In the genomic region with DNA sequence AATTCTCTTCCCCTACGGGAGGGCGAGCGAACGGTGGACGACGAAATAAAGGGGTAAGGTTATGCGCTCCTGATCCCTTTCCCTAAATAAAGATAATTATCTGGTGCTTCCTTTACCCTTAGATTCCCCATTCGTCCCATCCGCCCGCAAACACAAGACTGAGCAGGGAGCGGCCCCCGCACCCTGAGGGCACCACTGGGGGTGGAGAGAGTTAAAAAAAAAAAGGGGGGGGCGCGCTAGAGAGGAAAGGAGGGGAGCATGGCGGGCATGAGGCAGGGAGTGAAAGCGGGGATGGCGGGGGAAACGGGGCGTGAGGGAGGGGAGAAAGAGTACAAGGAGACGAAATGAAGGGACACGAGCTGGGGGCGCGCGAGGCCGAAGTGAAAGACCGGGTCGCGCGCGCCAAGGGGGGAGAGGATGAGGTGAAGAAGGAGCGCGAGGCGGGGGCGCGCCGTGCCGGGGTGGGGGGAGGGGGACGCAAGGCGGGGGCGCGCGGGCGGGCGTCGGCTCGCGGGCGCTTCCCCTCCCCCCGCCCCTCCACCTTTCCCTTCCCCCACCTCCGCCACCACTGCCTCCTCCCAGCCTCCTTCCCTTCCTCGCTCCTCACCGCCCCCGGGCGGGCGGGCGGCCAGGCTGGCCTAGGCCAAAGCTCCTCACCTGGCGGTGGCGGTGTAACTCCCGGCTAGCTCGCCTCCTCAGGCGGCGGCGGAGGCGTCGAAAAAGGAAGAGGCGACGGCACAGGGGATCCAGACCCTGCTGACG, we compare ENCODE assay signal across 8 cellular contexts. TPM values are rescaled to one million over a fixed set of nuclear protein-coding genes. Genes with fewer than 3 reads are reported as not detected.
DNase-seq lines count a peak whose midpoint lies in the region; ATAC-seq lines count a peak whose summit lies in the region.

No MANE protein-coding gene starts in this region.

- peak; percentile 19 for ATAC-seq in GM19328 (IDR thresholded peaks at IDR 0.05; ENCODE audit: unreplicated experiment)
- ATAC-seq in HG03432 (IDR thresholded peaks at IDR 0.05; ENCODE audit: unreplicated experiment) = peak; percentile 32

- DNase-seq in EH (ENCODE audit: low read depth) = peak; percentile 22
- peak; percentile 84 for DNase-seq in RKO (ENCODE audit: low spot score)
- peak; percentile 6 for DNase-seq in amniotic epithelial cell (ENCODE audit: low read depth)
- DNase-seq in iPS-NIHi7 (ENCODE audit: extremely low spot score) = peak; percentile 73
- DNase-seq in stimulated activated CD4-positive, alpha-beta T cell treated with anti-CD3 and anti-CD28 coated beads, Interleukin-12 subunit alpha, Interleukin-12 subunit beta, amount 100 ng/mL, for 48 hours (ENCODE audit: low read depth in 2 of 3, low spot score in 1 of 3) = peak; percentile 52 to 69 (median 52)
- no peak for DNase-seq in A172 (ENCODE audit: low spot score)

RNA-seq across cellular contexts. Expression of a gene that starts 0.5 kb away (rescaled TPM):
- total RNA-seq in A172 (2014; rRNA removed; shearing (Covaris generic)) = 5.9 and 6.5 TPM in 2 replicates

RNA-seq across cellular contexts. Expression of a gene that starts 24.3 kb away (rescaled TPM):
- total RNA-seq in A172 (2014; rRNA removed; shearing (Covaris generic)) = 10.9 and 11.2 TPM in 2 replicates

RNA-seq across cellular contexts. Expression of a gene that starts 36.2 kb away (rescaled TPM):
- total RNA-seq in A172 (2014; rRNA removed; shearing (Covaris generic)) = 14.5 and 16.6 TPM in 2 replicates

RNA-seq across cellular contexts. Expression of a gene that starts 41.1 kb away (rescaled TPM):
- 192 and 204 TPM in 2 replicates for total RNA-seq in A172 (2014; rRNA removed; shearing (Covaris generic))

RNA-seq across cellular contexts. Expression of a gene that starts 45.4 kb away (rescaled TPM):
- total RNA-seq in A172 (2014; rRNA removed; shearing (Covaris generic)) = 19.9 and 28.4 TPM in 2 replicates
